Comparison of ENCODE assay signal across 22 cellular contexts in the genomic region with DNA sequence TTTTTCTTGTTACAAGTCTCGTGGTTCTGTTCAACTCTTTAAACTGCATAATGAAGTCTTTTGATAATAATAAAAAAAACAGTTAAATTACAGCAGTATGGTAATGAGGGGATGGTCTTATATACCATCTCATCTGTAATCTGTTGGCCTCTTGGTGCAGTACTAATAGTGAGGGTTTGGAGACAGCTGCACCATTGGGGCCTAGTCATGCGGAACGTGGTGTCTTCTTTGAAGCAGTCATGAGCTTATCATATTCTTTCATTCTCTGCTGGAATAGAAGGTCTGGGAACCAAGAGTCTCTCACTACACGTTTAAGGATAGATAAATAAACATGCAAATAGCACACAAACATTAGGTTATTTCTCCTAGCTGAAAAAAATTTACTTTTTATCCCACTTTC. TPM values are rescaled to one million over a fixed set of nuclear protein-coding genes. Genes with fewer than 3 reads are reported as not detected.
DNase-seq lines count a peak whose midpoint lies in the region; ATAC-seq lines count a peak whose summit lies in the region.
"Had no signal": no experiment of that assay in that cellular context is flagged by ENCODE, and none has a peak within 500 bp of the region (broad histone marks: within the 10 kb centered on the region; RNA-seq: fewer than 3 reads in every experiment).

No MANE protein-coding gene starts in this region.

- H3K27me3 Mint-ChIP-seq in CD8-positive, alpha-beta memory T cell = peaks cover 3 to 8% of the 10 kb centered on the region in 2 donors

- no peak overlapping the region for H3K4me3 Mint-ChIP-seq in CD8-positive, alpha-beta memory T cell
- H3K4me3 Mint-ChIP-seq: CD4-positive, CD25-positive, alpha-beta regulatory T cell had no signal

- POLR2A ChIA-PET in CD8-positive, alpha-beta memory T cell (lab: Charles Lee) = no interaction called here

- no peak overlapping the region for H3K27ac ChIP-seq in SJCRH30
- no peak overlapping the region for H3K27ac ChIP-seq in CD8-positive, alpha-beta memory T cell (ENCODE audit: low read depth, low read length)
- H3K27ac ChIP-seq: Peyer's patch had no signal

- H3K27me3 ChIP-seq in SJCRH30 = no peaks in the 10 kb centered on the region
- no peaks in the 10 kb centered on the region for H3K27me3 ChIP-seq in CD8-positive, alpha-beta memory T cell (ENCODE audit: insufficient read depth, low read length, poor library complexity, severe bottlenecking)
- H3K27me3 ChIP-seq: MG63, Peyer's patch had no signal

- peak; percentile 63 for ATAC-seq in GM18868 (IDR thresholded peaks at IDR 0.05; ENCODE audit: unreplicated experiment)

- H3K9me3 Mint-ChIP-seq in CD8-positive, alpha-beta memory T cell = peaks cover 0 to 5% (median 0%) of the 10 kb centered on the region in 5 donors

- DNase-seq in SJCRH30 = peak; percentile 51 to 71
- peak; percentile 43 for DNase-seq in kidney tubule cell (ENCODE audit: low spot score)
- DNase-seq in retina = peak; percentile 12
- no peak for DNase-seq in stimulated activated CD4-positive, alpha-beta T cell treated with anti-CD3 and anti-CD28 coated beads, Interleukin-12 subunit alpha, Interleukin-12 subunit beta, amount 100 ng/mL, for 4 hours
- no peak for DNase-seq in CD8-positive, alpha-beta memory T cell
- DNase-seq in medulla oblongata (ENCODE audit: extremely low spot score) = no peak
- DNase-seq: Caco-2; CD4-positive, CD25-positive, alpha-beta regulatory T cell; DMS 273 treated with DMSO at 0.1 percent for 48 hours; MG63; NCI-H1048; NCI-H1417 treated with DMSO at 0.1 percent for 48 hours; NCI-H1930; NCI-H226; NCI-H524 treated with DMSO at 0.1 percent for 48 hours; Peyer's patch had no signal

- CTCF ChIA-PET in CD8-positive, alpha-beta memory T cell (lab: Charles Lee) = no interaction called here

- H3K9me3 ChIP-seq in SJCRH30 (replicated peaks) = peaks cover 5% of the 10 kb centered on the region; the same call in 1 of the 2 replicates
- no peaks in the 10 kb centered on the region for H3K9me3 ChIP-seq in CD8-positive, alpha-beta memory T cell (ENCODE audit: low read length)
- H3K9me3 ChIP-seq: Caco-2, MG63, Peyer's patch had no signal

- H3K36me3 Mint-ChIP-seq in CD8-positive, alpha-beta memory T cell = no peaks in the 10 kb centered on the region
- H3K36me3 Mint-ChIP-seq: CD4-positive, CD25-positive, alpha-beta regulatory T cell had no signal

- H3K4me1 ChIP-seq in SJCRH30 = peaks cover 28% of the 10 kb centered on the region
- H3K4me1 ChIP-seq in CD8-positive, alpha-beta memory T cell (ENCODE audit: insufficient read depth, low read length) = no peaks in the 10 kb centered on the region
- H3K4me1 ChIP-seq: Peyer's patch had no signal

- H3K4me3 ChIP-seq in SJCRH30 = no peak overlapping the region
- no peak overlapping the region for H3K4me3 ChIP-seq in CD8-positive, alpha-beta memory T cell (ENCODE audit: low read length)
- H3K4me3 ChIP-seq: MG63, Peyer's patch had no signal

- H3K4me1 Mint-ChIP-seq in CD8-positive, alpha-beta memory T cell = no peaks in the 10 kb centered on the region
- H3K4me1 Mint-ChIP-seq: CD4-positive, CD25-positive, alpha-beta regulatory T cell had no signal

- no peak overlapping the region for H3K27ac Mint-ChIP-seq in CD8-positive, alpha-beta memory T cell
- H3K27ac Mint-ChIP-seq: CD4-positive, CD25-positive, alpha-beta regulatory T cell had no signal

- H3K36me3 ChIP-seq in SJCRH30 = no peaks in the 10 kb centered on the region
- no peaks in the 10 kb centered on the region for H3K36me3 ChIP-seq in CD8-positive, alpha-beta memory T cell (ENCODE audit: insufficient read depth, low read length)
- H3K36me3 ChIP-seq: MG63, Peyer's patch had no signal

RNA-seq across cellular contexts. Expression of gene OR9Q1, which starts 40.9 kb away (rescaled TPM):
- total RNA-seq in SJCRH30 (2014; rRNA removed; shearing (Covaris generic)) = not detected in 2 replicates
- total RNA-seq in CD8-positive, alpha-beta memory T cell = not detected
- not detected for polyA plus RNA-seq in CD8-positive, alpha-beta memory T cell
- total RNA-seq: Caco-2; CD4-positive, CD25-positive, alpha-beta regulatory T cell; G401; H4; LHCN-M2; OCI-LY7; Peyer's patch had no signal
- polyA plus RNA-seq: BJ; CD4-positive, CD25-positive, alpha-beta regulatory T cell had no signal

RNA-seq across cellular contexts. Expression of gene OR6Q1, which starts 48.0 kb away (rescaled TPM):
- total RNA-seq in SJCRH30 (2014; rRNA removed; shearing (Covaris generic)) = not detected in 2 replicates
- total RNA-seq in CD8-positive, alpha-beta memory T cell = not detected
- not detected for polyA plus RNA-seq in CD8-positive, alpha-beta memory T cell
- total RNA-seq: Caco-2; CD4-positive, CD25-positive, alpha-beta regulatory T cell; G401; H4; LHCN-M2; OCI-LY7; Peyer's patch had no signal
- polyA plus RNA-seq: BJ; CD4-positive, CD25-positive, alpha-beta regulatory T cell had no signal

Comparison
In these comparisons a context has a peak if more than half of its experiments do, and no peak if none do; other contexts are left out.
1. DNase-seq: peak in SJCRH30 (2 of 2), kidney tubule cell (single experiment) and retina (single experiment); none in stimulated activated CD4-positive, alpha-beta T cell treated with anti-CD3 and anti-CD28 coated beads, Interleukin-12 subunit alpha, Interleukin-12 subunit beta, amount 100 ng/mL, for 4 hours (single experiment), CD8-positive, alpha-beta memory T cell (0 of 5) and medulla oblongata (single experiment).